In genomic region chr4:8580321-8581093, GRCh38 we compare ENCODE assay signal across 8 cellular contexts. TPM values are rescaled to one million over a fixed set of nuclear protein-coding genes. Genes with fewer than 3 reads are reported as not detected.
DNase-seq lines count a peak whose midpoint lies in the region; ATAC-seq lines count a peak whose summit lies in the region.

Gene GPR78, plus strand, starts transcription at chr4:8580392. Its CDS starts 591 bp downstream, at chr4:8580983.

- ATAC-seq in sciatic nerve (peak; percentile 77), GM19397 (IDR thresholded peaks at IDR 0.05; ENCODE audit: unreplicated experiment) (no peak)

- POLR2A ChIA-PET in activated CD4-positive, alpha-beta memory T cell treated with anti-CD3 and anti-CD28 coated beads, Interleukin-2, amount 10 ng/mL, durations not matched to agents 7 days and 5 days (lab: Charles Lee): no interaction called here

- intact Hi-C loops in cardiac septum (cut with DNase I) (no loop called here), sciatic nerve (cut with DNase I) (loop anchor here (10.0 kb wide), 1 partner anchor 516 kb away; no protein-coding TSS in a partner anchor)

- no peak within 1 kb of the TSS for H3K27ac Mint-ChIP-seq in activated CD4-positive, alpha-beta memory T cell treated with anti-CD3 and anti-CD28 coated beads, Interleukin-2, amount 10 ng/mL, durations not matched to agents 7 days and 5 days

- no peaks in the 10 kb centered on the region for H3K36me3 Mint-ChIP-seq in activated CD4-positive, alpha-beta memory T cell treated with anti-CD3 and anti-CD28 coated beads, Interleukin-2, amount 10 ng/mL, durations not matched to agents 7 days and 5 days (ENCODE audit: low read depth)

- CTCF ChIA-PET in activated CD4-positive, alpha-beta memory T cell treated with anti-CD3 and anti-CD28 coated beads, Interleukin-2, amount 10 ng/mL, durations not matched to agents 7 days and 5 days (lab: Charles Lee): no interaction called here

- DNase-seq in DMS53 (lab: John Stamatoyannopoulos, UW) (peak; percentile 41), DMS53 treated with DMSO at 0.1 percent for 48 hours (lab: John Stamatoyannopoulos, UW; ENCODE audit: unreplicated experiment) (no peak), cardiac septum (ENCODE audit: low spot score) (peak; percentile 74), sciatic nerve (ENCODE audit: low spot score) (peak; percentile 69), DMS79 treated with DMSO at 0.1 percent for 48 hours (lab: John Stamatoyannopoulos, UW) (no peak), AML-193 (lab: John Stamatoyannopoulos, UW) (no peak)
- DNase-seq in activated CD4-positive, alpha-beta memory T cell treated with anti-CD3 and anti-CD28 coated beads, Interleukin-2, amount 10 ng/mL, durations not matched to agents 7 days and 5 days: peak; percentile 51

- no peaks in the 10 kb centered on the region for H3K9me3 Mint-ChIP-seq in activated CD4-positive, alpha-beta memory T cell treated with anti-CD3 and anti-CD28 coated beads, Interleukin-2, amount 10 ng/mL, durations not matched to agents 7 days and 5 days

- no peaks in the 10 kb centered on the region for H3K4me1 Mint-ChIP-seq in activated CD4-positive, alpha-beta memory T cell treated with anti-CD3 and anti-CD28 coated beads, Interleukin-2, amount 10 ng/mL, durations not matched to agents 7 days and 5 days

- no peak within 1 kb of the TSS for H3K4me3 Mint-ChIP-seq in activated CD4-positive, alpha-beta memory T cell treated with anti-CD3 and anti-CD28 coated beads, Interleukin-2, amount 10 ng/mL, durations not matched to agents 7 days and 5 days

- H3K27me3 Mint-ChIP-seq in activated CD4-positive, alpha-beta memory T cell treated with anti-CD3 and anti-CD28 coated beads, Interleukin-2, amount 10 ng/mL, durations not matched to agents 7 days and 5 days: peaks cover 2% of the 10 kb centered on the region

RNA-seq across cellular contexts. Expression of gene GPR78, which starts in this region (rescaled TPM):
- total RNA-seq in activated CD4-positive, alpha-beta memory T cell treated with anti-CD3 and anti-CD28 coated beads, Interleukin-2, amount 10 ng/mL, durations not matched to agents 7 days and 5 days: under 1 TPM; 0.08 to 0.13 TPM
- not detected for total RNA-seq in cardiac septum
- 0.58 TPM for total RNA-seq in sciatic nerve

Comparison
In these comparisons a context has a peak if more than half of its experiments do, and no peak if none do; other contexts are left out.
1. Peak in DNase-seq in activated CD4-positive, alpha-beta memory T cell treated with anti-CD3 and anti-CD28 coated beads, Interleukin-2, amount 10 ng/mL, durations not matched to agents 7 days and 5 days; RNA of the gene not detected or under 1 TPM.
2. Peak in DNase-seq in cardiac septum; RNA of the gene not detected or under 1 TPM.
3. Peak in DNase-seq and ATAC-seq in sciatic nerve; RNA of the gene not detected or under 1 TPM.